12 cellular contexts compared by ENCODE assay signal in genomic region chr7:127938588-127938987, GRCh38.
DNase-seq lines count a peak whose midpoint lies in the region; ATAC-seq and TF ChIP-seq lines count a peak whose summit lies in the region.
"Had no signal": no experiment of that assay in that cellular context is flagged by ENCODE, and none has a peak within 500 bp of the region (broad histone marks: within the 10 kb centered on the region; RNA-seq: fewer than 3 reads in every experiment).

No MANE protein-coding gene starts in this region.

- peaks cover 17% of the 10 kb centered on the region for H3K36me3 Mint-ChIP-seq in HFFc6 (ENCODE audit: low read depth)

- POLR2A ChIA-PET in AG04450 (lab: Yijun Ruan, JAX): no interaction called here

- no peaks in the 10 kb centered on the region for H3K27me3 ChIP-seq in AG04450 (ENCODE audit: control insufficient read depth, insufficient read depth, low read length)
- H3K27me3 ChIP-seq in BE2C: no peaks in the 10 kb centered on the region
- H3K27me3 ChIP-seq: right lobe of liver had no signal

- H3K9me3 ChIP-seq in AG04450 (ENCODE audit: control insufficient read depth, insufficient read depth, low read length) (no peaks in the 10 kb centered on the region), BE2C (no peaks in the 10 kb centered on the region), mucosa of descending colon (no peaks in the 10 kb centered on the region)
- H3K9me3 ChIP-seq: right lobe of liver had no signal

- H3K27ac Mint-ChIP-seq in HFFc6: peak overlapping the region; percentile 70

- DNase-seq in AG04450 (ENCODE audit: low read depth, low spot score): peak; percentile 57
- DNase-seq in HFFc6: peak; percentile 86
- peak; percentile 78 for DNase-seq in amniotic epithelial cell (ENCODE audit: low read depth)
- peak; percentile 93 for DNase-seq in foreskin melanocyte
- no peak for DNase-seq in BE2C
- no peak for DNase-seq in NCI-H1048 (lab: John Stamatoyannopoulos, UW)
- DNase-seq in mucosa of descending colon: no peak
- DNase-seq: activated naive CD4-positive, alpha-beta T cell treated with anti-CD3 and anti-CD28 coated beads, Interleukin-2, amount 50 U/mL, for 16 hours; NCI-H1436 treated with DMSO at 0.1 percent for 48 hours; right lobe of liver had no signal

- H3K36me3 ChIP-seq in BE2C: no peaks in the 10 kb centered on the region
- no peaks in the 10 kb centered on the region for H3K36me3 ChIP-seq in mucosa of descending colon (ENCODE audit: low read depth)

- peaks cover 7% of the 10 kb centered on the region; the same call in 1 of the 2 replicates for H3K27me3 Mint-ChIP-seq in HFFc6 (ENCODE audit: insufficient read depth)

- no peak for ATAC-seq in HG02642 (IDR thresholded peaks at IDR 0.05; ENCODE audit: poor library complexity, unreplicated experiment)
- ATAC-seq in mucosa of descending colon: no peak

- H3K4me3 ChIP-seq in AG04450 (ENCODE audit: low read depth, low read length) (no peak overlapping the region), BE2C (ENCODE audit: low read depth, low read length) (no peak overlapping the region), mucosa of descending colon (no peak overlapping the region)
- H3K4me3 ChIP-seq: lung, right lobe of liver had no signal

- H3K27ac ChIP-seq in AG04450 (ENCODE audit: low read depth, low read length): no peak overlapping the region
- H3K27ac ChIP-seq: right lobe of liver had no signal

- CTCF ChIA-PET in AG04450 (lab: Charles Lee): interaction anchor here (0.6 kb wide), 1 partner anchor 349 kb away, joined by 7 read pairs; no protein-coding TSS in a partner anchor

- TF ChIP-seq CTCF in AG04450 (IDR thresholded peaks at IDR 0.05; ENCODE audit: low read depth, low read length): no peak
- peak; percentile 49 for TF ChIP-seq CTCF in HFFc6 (IDR thresholded peaks at IDR 0.05)
- no peak for TF ChIP-seq CTCF in BE2C (IDR thresholded peaks at IDR 0.05; ENCODE audit: low read depth, low read length)
- no peak for TF ChIP-seq CTCF in mucosa of descending colon (IDR thresholded peaks at IDR 0.05)

- H3K9me3 Mint-ChIP-seq in HFFc6: no peaks in the 10 kb centered on the region

- H3K4me1 Mint-ChIP-seq in HFFc6 (ENCODE audit: low read depth): peaks cover 64% of the 10 kb centered on the region

- H3K4me3 Mint-ChIP-seq in HFFc6: peak overlapping the region; percentile 20; the same call in 1 of the 2 replicates

- intact Hi-C loops in mucosa of descending colon (cut with DNase I, micrococcal nuclease): no loop called here

- H3K4me1 ChIP-seq in BE2C: peaks cover 3% of the 10 kb centered on the region
- H3K4me1 ChIP-seq in mucosa of descending colon (ENCODE audit: low read depth): no peaks in the 10 kb centered on the region
- H3K4me1 ChIP-seq: right lobe of liver had no signal

Comparison
In these comparisons a context has a peak if more than half of its experiments do, and no peak if none do; other contexts are left out.
1. DNase-seq: peak in AG04450 (single experiment), HFFc6 (single experiment), amniotic epithelial cell (single experiment) and foreskin melanocyte (single experiment); none in BE2C (single experiment), NCI-H1048 (single experiment) and mucosa of descending colon (0 of 3).